Comparison of ENCODE assay signal across 3 cellular contexts in the genomic region with DNA sequence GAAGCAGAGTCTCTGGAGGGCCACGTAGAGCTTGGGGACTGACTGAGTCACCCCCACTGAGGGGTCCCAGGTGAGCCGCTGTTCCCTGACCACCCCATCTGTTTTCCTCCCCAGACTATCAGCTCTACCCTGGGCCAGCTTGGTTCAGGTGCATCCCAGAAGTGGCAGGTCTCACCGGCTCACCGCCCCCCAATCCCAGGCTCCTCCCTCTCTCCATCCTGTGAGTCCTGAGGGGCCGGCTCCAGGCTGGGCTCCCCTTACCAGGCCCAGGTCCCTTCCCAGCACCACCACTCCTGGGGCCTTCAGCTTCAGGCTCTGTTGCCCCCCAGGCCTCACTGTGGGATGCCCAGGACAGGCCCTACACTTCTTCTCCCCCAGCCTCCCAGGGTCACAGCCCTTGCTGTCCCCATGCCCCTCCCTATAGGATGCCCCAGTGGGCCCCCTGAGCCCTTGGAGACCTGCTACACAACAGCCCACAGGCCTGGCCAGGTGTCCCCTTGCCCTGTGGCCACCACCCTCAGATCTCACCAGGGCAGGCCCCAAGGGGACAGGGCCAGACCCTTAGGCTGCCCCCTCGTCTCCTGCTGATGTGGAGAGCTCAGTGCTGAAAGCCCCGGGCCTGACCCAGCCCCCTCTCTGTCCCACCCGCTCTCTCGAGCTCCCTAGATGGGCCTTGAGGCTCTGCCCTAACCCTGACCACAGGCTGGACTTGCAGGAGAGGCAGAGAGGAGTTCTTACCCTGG.
TF ChIP-seq lines count a peak whose summit lies in the region.

No MANE protein-coding gene starts in this region.

TF ChIP-seq in SK-N-SH, 30 proteins besides CTCF, POLR2A, EP300 and RAD21 (continued from another document):
- TF ChIP-seq, protein P1, sequence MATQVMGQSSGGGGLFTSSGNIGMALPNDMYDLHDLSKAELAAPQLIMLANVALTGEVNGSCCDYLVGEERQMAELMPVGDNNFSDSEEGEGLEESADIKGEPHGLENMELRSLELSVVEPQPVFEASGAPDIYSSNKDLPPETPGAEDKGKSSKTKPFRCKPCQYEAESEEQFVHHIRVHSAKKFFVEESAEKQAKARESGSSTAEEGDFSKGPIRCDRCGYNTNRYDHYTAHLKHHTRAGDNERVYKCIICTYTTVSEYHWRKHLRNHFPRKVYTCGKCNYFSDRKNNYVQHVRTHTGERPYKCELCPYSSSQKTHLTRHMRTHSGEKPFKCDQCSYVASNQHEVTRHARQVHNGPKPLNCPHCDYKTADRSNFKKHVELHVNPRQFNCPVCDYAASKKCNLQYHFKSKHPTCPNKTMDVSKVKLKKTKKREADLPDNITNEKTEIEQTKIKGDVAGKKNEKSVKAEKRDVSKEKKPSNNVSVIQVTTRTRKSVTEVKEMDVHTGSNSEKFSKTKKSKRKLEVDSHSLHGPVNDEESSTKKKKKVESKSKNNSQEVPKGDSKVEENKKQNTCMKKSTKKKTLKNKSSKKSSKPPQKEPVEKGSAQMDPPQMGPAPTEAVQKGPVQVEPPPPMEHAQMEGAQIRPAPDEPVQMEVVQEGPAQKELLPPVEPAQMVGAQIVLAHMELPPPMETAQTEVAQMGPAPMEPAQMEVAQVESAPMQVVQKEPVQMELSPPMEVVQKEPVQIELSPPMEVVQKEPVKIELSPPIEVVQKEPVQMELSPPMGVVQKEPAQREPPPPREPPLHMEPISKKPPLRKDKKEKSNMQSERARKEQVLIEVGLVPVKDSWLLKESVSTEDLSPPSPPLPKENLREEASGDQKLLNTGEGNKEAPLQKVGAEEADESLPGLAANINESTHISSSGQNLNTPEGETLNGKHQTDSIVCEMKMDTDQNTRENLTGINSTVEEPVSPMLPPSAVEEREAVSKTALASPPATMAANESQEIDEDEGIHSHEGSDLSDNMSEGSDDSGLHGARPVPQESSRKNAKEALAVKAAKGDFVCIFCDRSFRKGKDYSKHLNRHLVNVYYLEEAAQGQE (IDR thresholded peaks at IDR 0.05; ENCODE audit: low read depth, low read length), result no peak
- TF ChIP-seq MEF2A (IDR thresholded peaks at IDR 0.05; ENCODE audit: borderline replicate concordance, low read depth) (no peak), GABPA (IDR thresholded peaks at IDR 0.05; ENCODE audit: low read depth) (no peak), FOSL2 (IDR thresholded peaks at IDR 0.05; ENCODE audit: borderline replicate concordance, low read depth) (no peak), SMC3 (IDR thresholded peaks at IDR 0.05; ENCODE audit: low read depth, low read length) (no peak), POLR2AphosphoS5 (IDR thresholded peaks at IDR 0.05; ENCODE audit: low read depth, low read length) (no peak), NFIC (IDR thresholded peaks at IDR 0.05; ENCODE audit: borderline replicate concordance) (no peak)
- TF ChIP-seq, protein P2, sequence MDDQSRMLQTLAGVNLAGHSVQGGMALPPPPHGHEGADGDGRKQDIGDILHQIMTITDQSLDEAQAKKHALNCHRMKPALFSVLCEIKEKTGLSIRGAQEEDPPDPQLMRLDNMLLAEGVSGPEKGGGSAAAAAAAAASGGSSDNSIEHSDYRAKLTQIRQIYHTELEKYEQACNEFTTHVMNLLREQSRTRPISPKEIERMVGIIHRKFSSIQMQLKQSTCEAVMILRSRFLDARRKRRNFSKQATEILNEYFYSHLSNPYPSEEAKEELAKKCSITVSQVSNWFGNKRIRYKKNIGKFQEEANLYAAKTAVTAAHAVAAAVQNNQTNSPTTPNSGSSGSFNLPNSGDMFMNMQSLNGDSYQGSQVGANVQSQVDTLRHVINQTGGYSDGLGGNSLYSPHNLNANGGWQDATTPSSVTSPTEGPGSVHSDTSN (IDR thresholded peaks at IDR 0.05), result no peak
- TF ChIP-seq, protein P3, sequence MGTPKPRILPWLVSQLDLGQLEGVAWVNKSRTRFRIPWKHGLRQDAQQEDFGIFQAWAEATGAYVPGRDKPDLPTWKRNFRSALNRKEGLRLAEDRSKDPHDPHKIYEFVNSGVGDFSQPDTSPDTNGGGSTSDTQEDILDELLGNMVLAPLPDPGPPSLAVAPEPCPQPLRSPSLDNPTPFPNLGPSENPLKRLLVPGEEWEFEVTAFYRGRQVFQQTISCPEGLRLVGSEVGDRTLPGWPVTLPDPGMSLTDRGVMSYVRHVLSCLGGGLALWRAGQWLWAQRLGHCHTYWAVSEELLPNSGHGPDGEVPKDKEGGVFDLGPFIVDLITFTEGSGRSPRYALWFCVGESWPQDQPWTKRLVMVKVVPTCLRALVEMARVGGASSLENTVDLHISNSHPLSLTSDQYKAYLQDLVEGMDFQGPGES (IDR thresholded peaks at IDR 0.05; ENCODE audit: low read depth, low read length), result no peak
TF ChIP-seq in SK-N-SH: peak in this region for 0.

TF ChIP-seq in SK-N-SH treated with all-trans-retinoic acid at 6 μM for 48 hours, 23 proteins besides CTCF, POLR2A, EP300 and RAD21 (continued from another document):
- TF ChIP-seq, protein P4, sequence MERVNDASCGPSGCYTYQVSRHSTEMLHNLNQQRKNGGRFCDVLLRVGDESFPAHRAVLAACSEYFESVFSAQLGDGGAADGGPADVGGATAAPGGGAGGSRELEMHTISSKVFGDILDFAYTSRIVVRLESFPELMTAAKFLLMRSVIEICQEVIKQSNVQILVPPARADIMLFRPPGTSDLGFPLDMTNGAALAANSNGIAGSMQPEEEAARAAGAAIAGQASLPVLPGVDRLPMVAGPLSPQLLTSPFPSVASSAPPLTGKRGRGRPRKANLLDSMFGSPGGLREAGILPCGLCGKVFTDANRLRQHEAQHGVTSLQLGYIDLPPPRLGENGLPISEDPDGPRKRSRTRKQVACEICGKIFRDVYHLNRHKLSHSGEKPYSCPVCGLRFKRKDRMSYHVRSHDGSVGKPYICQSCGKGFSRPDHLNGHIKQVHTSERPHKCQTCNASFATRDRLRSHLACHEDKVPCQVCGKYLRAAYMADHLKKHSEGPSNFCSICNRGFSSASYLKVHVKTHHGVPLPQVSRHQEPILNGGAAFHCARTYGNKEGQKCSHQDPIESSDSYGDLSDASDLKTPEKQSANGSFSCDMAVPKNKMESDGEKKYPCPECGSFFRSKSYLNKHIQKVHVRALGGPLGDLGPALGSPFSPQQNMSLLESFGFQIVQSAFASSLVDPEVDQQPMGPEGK (CRISPR knock-in tag; IDR thresholded peaks at IDR 0.05; ENCODE audit: borderline replicate concordance), result no peak
- TF ChIP-seq ZFP3 (CRISPR knock-in tag; IDR thresholded peaks at IDR 0.05), result no peak
- TF ChIP-seq RARB (CRISPR knock-in tag; IDR thresholded peaks at IDR 0.05), result no peak
- no peak for TF ChIP-seq ARNTL (CRISPR knock-in tag; IDR thresholded peaks at IDR 0.05; ENCODE audit: borderline replicate concordance, low read depth)
- TF ChIP-seq, protein P5, sequence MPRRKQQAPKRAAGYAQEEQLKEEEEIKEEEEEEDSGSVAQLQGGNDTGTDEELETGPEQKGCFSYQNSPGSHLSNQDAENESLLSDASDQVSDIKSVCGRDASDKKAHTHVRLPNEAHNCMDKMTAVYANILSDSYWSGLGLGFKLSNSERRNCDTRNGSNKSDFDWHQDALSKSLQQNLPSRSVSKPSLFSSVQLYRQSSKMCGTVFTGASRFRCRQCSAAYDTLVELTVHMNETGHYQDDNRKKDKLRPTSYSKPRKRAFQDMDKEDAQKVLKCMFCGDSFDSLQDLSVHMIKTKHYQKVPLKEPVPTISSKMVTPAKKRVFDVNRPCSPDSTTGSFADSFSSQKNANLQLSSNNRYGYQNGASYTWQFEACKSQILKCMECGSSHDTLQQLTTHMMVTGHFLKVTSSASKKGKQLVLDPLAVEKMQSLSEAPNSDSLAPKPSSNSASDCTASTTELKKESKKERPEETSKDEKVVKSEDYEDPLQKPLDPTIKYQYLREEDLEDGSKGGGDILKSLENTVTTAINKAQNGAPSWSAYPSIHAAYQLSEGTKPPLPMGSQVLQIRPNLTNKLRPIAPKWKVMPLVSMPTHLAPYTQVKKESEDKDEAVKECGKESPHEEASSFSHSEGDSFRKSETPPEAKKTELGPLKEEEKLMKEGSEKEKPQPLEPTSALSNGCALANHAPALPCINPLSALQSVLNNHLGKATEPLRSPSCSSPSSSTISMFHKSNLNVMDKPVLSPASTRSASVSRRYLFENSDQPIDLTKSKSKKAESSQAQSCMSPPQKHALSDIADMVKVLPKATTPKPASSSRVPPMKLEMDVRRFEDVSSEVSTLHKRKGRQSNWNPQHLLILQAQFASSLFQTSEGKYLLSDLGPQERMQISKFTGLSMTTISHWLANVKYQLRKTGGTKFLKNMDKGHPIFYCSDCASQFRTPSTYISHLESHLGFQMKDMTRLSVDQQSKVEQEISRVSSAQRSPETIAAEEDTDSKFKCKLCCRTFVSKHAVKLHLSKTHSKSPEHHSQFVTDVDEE (CRISPR knock-in tag; IDR thresholded peaks at IDR 0.05), result no peak
- no peak for TF ChIP-seq ISL1 (CRISPR knock-in tag; IDR thresholded peaks at IDR 0.05)
- TF ChIP-seq TOX (CRISPR knock-in tag; IDR thresholded peaks at IDR 0.05; ENCODE audit: borderline replicate concordance), result no peak
- no peak for TF ChIP-seq SNAI2 (CRISPR knock-in tag; IDR thresholded peaks at IDR 0.05)
- TF ChIP-seq ZC3H10 (CRISPR knock-in tag; IDR thresholded peaks at IDR 0.05), result no peak
- no peak for TF ChIP-seq ZNF565 (CRISPR knock-in tag; conservative IDR thresholded peaks at IDR 0.05; ENCODE audit: low read depth)
TF ChIP-seq in SK-N-SH treated with all-trans-retinoic acid at 6 μM for 48 hours: peak in this region for 0.

TF ChIP-seq in GM23338, 12 proteins besides CTCF, POLR2A, EP300 and RAD21 (continues in another document):
- TF ChIP-seq, protein P1 (IDR thresholded peaks at IDR 0.05; ENCODE audit: unreplicated experiment), result no peak
- TF ChIP-seq, protein P6, sequence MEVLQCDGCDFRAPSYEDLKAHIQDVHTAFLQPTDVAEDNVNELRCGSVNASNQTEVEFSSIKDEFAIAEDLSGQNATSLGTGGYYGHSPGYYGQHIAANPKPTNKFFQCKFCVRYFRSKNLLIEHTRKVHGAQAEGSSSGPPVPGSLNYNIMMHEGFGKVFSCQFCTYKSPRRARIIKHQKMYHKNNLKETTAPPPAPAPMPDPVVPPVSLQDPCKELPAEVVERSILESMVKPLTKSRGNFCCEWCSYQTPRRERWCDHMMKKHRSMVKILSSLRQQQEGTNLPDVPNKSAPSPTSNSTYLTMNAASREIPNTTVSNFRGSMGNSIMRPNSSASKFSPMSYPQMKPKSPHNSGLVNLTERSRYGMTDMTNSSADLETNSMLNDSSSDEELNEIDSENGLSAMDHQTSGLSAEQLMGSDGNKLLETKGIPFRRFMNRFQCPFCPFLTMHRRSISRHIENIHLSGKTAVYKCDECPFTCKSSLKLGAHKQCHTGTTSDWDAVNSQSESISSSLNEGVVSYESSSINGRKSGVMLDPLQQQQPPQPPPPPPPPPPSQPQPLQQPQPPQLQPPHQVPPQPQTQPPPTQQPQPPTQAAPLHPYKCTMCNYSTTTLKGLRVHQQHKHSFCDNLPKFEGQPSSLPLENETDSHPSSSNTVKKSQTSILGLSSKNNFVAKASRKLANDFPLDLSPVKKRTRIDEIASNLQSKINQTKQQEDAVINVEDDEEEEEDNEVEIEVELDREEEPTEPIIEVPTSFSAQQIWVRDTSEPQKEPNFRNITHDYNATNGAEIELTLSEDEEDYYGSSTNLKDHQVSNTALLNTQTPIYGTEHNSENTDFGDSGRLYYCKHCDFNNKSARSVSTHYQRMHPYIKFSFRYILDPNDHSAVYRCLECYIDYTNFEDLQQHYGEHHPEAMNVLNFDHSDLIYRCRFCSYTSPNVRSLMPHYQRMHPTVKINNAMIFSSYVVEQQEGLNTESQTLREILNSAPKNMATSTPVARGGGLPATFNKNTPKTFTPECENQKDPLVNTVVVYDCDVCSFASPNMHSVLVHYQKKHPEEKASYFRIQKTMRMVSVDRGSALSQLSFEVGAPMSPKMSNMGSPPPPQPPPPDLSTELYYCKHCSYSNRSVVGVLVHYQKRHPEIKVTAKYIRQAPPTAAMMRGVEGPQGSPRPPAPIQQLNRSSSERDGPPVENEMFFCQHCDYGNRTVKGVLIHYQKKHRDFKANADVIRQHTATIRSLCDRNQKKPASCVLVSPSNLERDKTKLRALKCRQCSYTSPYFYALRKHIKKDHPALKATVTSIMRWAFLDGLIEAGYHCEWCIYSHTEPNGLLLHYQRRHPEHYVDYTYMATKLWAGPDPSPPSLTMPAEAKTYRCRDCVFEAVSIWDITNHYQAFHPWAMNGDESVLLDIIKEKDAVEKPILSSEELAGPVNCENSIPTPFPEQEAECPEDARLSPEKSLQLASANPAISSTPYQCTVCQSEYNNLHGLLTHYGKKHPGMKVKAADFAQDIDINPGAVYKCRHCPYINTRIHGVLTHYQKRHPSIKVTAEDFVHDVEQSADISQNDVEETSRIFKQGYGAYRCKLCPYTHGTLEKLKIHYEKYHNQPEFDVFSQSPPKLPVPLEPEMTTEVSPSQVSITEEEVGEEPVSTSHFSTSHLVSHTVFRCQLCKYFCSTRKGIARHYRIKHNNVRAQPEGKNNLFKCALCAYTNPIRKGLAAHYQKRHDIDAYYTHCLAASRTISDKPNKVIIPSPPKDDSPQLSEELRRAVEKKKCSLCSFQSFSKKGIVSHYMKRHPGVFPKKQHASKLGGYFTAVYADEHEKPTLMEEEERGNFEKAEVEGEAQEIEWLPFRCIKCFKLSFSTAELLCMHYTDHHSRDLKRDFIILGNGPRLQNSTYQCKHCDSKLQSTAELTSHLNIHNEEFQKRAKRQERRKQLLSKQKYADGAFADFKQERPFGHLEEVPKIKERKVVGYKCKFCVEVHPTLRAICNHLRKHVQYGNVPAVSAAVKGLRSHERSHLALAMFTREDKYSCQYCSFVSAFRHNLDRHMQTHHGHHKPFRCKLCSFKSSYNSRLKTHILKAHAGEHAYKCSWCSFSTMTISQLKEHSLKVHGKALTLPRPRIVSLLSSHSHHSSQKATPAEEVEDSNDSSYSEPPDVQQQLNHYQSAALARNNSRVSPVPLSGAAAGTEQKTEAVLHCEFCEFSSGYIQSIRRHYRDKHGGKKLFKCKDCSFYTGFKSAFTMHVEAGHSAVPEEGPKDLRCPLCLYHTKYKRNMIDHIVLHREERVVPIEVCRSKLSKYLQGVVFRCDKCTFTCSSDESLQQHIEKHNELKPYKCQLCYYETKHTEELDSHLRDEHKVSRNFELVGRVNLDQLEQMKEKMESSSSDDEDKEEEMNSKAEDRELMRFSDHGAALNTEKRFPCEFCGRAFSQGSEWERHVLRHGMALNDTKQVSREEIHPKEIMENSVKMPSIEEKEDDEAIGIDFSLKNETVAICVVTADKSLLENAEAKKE (CRISPR knock-in tag; IDR thresholded peaks at IDR 0.05), result no peak
- TF ChIP-seq EZH2phosphoT487 (IDR thresholded peaks at IDR 0.05; ENCODE audit: unreplicated experiment) (no peak), POLR2AphosphoS5 (IDR thresholded peaks at IDR 0.05; ENCODE audit: low read depth) (no peak), ZNF114 (CRISPR knock-in tag; IDR thresholded peaks at IDR 0.05) (no peak), STAT1 (IDR thresholded peaks at IDR 0.05; ENCODE audit: unreplicated experiment) (no peak), JUNB (IDR thresholded peaks at IDR 0.05; ENCODE audit: unreplicated experiment) (no peak)
